In the genomic region with DNA sequence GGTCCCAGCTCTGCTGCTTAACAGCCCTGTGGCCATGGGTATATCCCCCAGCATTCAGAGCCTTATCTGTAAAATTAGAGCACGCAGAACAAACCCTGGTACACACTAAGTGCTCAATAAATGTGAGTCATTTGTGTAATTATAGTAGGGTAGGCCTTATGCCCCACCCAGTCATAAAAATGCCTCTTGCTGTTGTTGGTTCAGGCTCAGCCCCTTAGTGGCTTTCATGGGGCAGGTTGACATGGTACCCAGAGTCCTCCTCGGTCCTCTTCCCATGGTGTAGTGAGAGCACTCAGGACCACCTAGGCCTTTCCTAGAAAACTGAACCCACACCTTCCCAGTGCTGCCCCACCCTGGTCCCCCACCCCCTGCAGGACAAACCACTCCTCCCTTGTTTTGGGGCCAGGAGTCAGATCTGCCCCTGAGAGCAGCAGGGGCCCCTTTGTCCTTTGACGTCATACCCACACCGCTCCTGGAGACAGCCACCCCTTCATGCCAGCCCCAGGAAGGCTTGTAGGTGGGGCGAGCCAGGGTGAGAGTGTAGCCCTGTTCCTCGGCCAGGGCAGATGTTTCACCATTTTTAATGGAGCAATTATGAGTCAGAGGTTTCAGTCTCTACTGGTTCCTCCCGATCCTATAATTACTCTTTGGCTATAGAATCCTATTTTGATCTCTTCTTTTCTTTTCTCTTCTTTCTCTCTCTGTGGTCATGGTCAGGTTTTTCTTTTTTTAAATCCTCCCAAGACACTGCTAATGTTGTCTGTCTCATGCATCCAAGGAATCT, we compare ENCODE assay signal across 8 cellular contexts. TPM values are rescaled to one million over a fixed set of nuclear protein-coding genes. Genes with fewer than 3 reads are reported as not detected.
A peak's percentile ranks its signal among the peaks of the same experiment; 100 is the strongest.
DNase-seq lines count a peak whose midpoint lies in the region; ATAC-seq and TF ChIP-seq lines count a peak whose summit lies in the region.

No MANE protein-coding gene starts in this region.

- H3K9me2 ChIP-seq in PC-9 (ENCODE audit: insufficient read depth), result no peaks in the 10 kb centered on the region

- intact Hi-C loops in PC-9 (cut with micrococcal nuclease; ENCODE audit: unreplicated experiment), result loop anchor here (1.0 to 5.0 kb wide), 2 partner anchors 26 to 168 kb away; no protein-coding TSS in a partner anchor
- intact Hi-C loops in MCF 10A (cut with micrococcal nuclease), result loop anchor here (1.0 to 2.0 kb wide), 2 partner anchors 26 to 33 kb away; no protein-coding TSS in a partner anchor
- intact Hi-C loops in left lung (cut with DNase I), result no loop called here

- H3K4me1 ChIP-seq in PC-9 (replicated peaks; ENCODE audit: insufficient read depth), result peaks cover 96% of the 10 kb centered on the region
- H3K4me1 ChIP-seq in left lung, result peaks cover 43 to 100% of the 10 kb centered on the region in 2 donors
- H3K4me1 ChIP-seq in thoracic aorta (ENCODE audit: control insufficient read depth in 1 of 2, low read depth in 2 of 2), result peaks cover 76 to 98% of the 10 kb centered on the region in 2 donors

- peak overlapping the region; percentile 48 for H3K4me3 Mint-ChIP-seq in MCF 10A (ENCODE audit: unreplicated experiment)

- peak; percentile 24 for DNase-seq in stimulated activated CD4-positive, alpha-beta T cell treated with anti-CD3 and anti-CD28 coated beads, Interleukin-1b, Interleukin-23, amount 100 ng/mL, for 48 hours
- no peak for DNase-seq in stimulated activated CD4-positive, alpha-beta T cell treated with anti-CD3 and anti-CD28 coated beads, Interleukin-12 subunit alpha, Interleukin-12 subunit beta, amount 100 ng/mL, for 4 hours
- DNase-seq in PC-9 (peak; percentile 93 to 95), MCF 10A (ENCODE audit: unreplicated experiment) (peak; percentile 100), left lung (peak in 1 of 2 donors; percentile 85), thoracic aorta (ENCODE audit: low spot score) (peak; percentile 55)

- H3K27me3 Mint-ChIP-seq in MCF 10A (ENCODE audit: insufficient read depth, unreplicated experiment), result no peaks in the 10 kb centered on the region

- H3K4me3 ChIP-seq in PC-9, result peak overlapping the region; percentile 44; the same call in 1 of the 2 replicates
- no peak overlapping the region for H3K4me3 ChIP-seq in left lung
- H3K4me3 ChIP-seq in thoracic aorta, result peak overlapping the region; percentile 24

- BruUV-seq in PC-9 (replicated peaks; lab: Mats Ljungman, UMichigan) (no TSS peak), MCF 10A (replicated peaks; lab: Mats Ljungman, UMichigan) (no TSS peak)

- H3F3A ChIP-seq in PC-9 (ENCODE audit: insufficient read depth, low read depth), result peaks cover 88% of the 10 kb centered on the region

- H3K36me3 Mint-ChIP-seq in MCF 10A (ENCODE audit: insufficient read depth, unreplicated experiment), result peaks cover 43% of the 10 kb centered on the region

- H3K27ac ChIP-seq in PC-9 (peak overlapping the region; percentile 100), left lung (peak overlapping the region; percentile 86 to 96), thoracic aorta (peak overlapping the region; percentile 99 to 100)

- H3K9me3 ChIP-seq in PC-9 (ENCODE audit: insufficient read depth, low read depth) (no peaks in the 10 kb centered on the region), left lung (no peaks in the 10 kb centered on the region), thoracic aorta (no peaks in the 10 kb centered on the region)

- H3K4me2 ChIP-seq in PC-9, result peak overlapping the region; percentile 80

- CTCF ChIA-PET in PC-9 (lab: Charles Lee) (no interaction called here), MCF 10A (lab: Yijun Ruan, JAX) (interaction anchor here (0.6 to 2.6 kb wide), 4 partner anchors 25 to 198 kb away, joined by 3 to 17 read pairs (median 4); no protein-coding TSS in a partner anchor)

- no peaks in the 10 kb centered on the region for H3K9me3 Mint-ChIP-seq in MCF 10A (ENCODE audit: unreplicated experiment)

- ATAC-seq in left lung, result peak; percentile 68
- peak; percentile 29 for ATAC-seq in thoracic aorta (ENCODE audit: insufficient number of reproducible peaks, low FRiP score, low read depth)
- ATAC-seq in GM21367 (IDR thresholded peaks at IDR 0.05; ENCODE audit: unreplicated experiment), result no peak
- ATAC-seq in HG02678 (IDR thresholded peaks at IDR 0.05; ENCODE audit: unreplicated experiment), result no peak

- peak overlapping the region; percentile 98 for H3K27ac Mint-ChIP-seq in MCF 10A (ENCODE audit: low read depth, unreplicated experiment)

- no peak overlapping the region for H2AFZ ChIP-seq in PC-9

- peaks cover 21% of the 10 kb centered on the region for H3K36me3 ChIP-seq in PC-9 (ENCODE audit: low read depth)
- H3K36me3 ChIP-seq in left lung, result no peaks in the 10 kb centered on the region
- no peaks in the 10 kb centered on the region for H3K36me3 ChIP-seq in thoracic aorta

- H3K27me3 ChIP-seq in PC-9 (ENCODE audit: insufficient read depth, low read depth), result no peaks in the 10 kb centered on the region
- no peaks in the 10 kb centered on the region for H3K27me3 ChIP-seq in left lung
- H3K27me3 ChIP-seq in thoracic aorta (replicated peaks; ENCODE audit: insufficient read depth), result no peaks in the 10 kb centered on the region

- TF ChIP-seq CTCF in PC-9 (conservative IDR thresholded peaks at IDR 0.05), result no peak; the same call in none of the 2 replicates
- TF ChIP-seq CTCF in MCF 10A (IDR thresholded peaks at IDR 0.05; ENCODE audit: unreplicated experiment), result no peak
- no peak for TF ChIP-seq CTCF in left lung (IDR thresholded peaks at IDR 0.05)
- TF ChIP-seq CTCF in thoracic aorta (IDR thresholded peaks at IDR 0.05), result no peak

- H4K20me1 ChIP-seq in PC-9 (ENCODE audit: insufficient read depth), result no peaks in the 10 kb centered on the region

- POLR2A ChIA-PET in PC-9 (lab: Charles Lee; ENCODE audit: unreplicated experiment), result interaction anchor here (0.6 to 2.2 kb wide), 13 partner anchors 8 to 445 kb away, joined by 3 to 51 read pairs (median 7); a partner anchor contains a TSS
- POLR2A ChIA-PET in MCF 10A (lab: Yijun Ruan, JAX), result interaction anchor here (0.6 to 15.0 kb wide), 14 partner anchors 8 to 296 kb away, joined by 3 to 521 read pairs (median 6); a partner anchor contains a TSS

- H3K79me2 ChIP-seq in PC-9 (ENCODE audit: low read depth), result peaks cover 84% of the 10 kb centered on the region

- peaks cover 75% of the 10 kb centered on the region for H3K4me1 Mint-ChIP-seq in MCF 10A (ENCODE audit: insufficient read depth, unreplicated experiment)

RNA-seq across cellular contexts. Expression of a gene that starts 36.8 kb away (rescaled TPM):
- total RNA-seq in PC-9 (2021) (1,066 and 1,233 TPM in 2 replicates), MCF 10A (2022) (300 and 320 TPM in 2 replicates), left lung (100 to 1,000 TPM; 576 to 647 TPM), thoracic aorta (1,000 to 10,000 TPM in 1 of 2 donors, 100 to 1,000 TPM in 1; 668 to 1,387 TPM)

Comparison
In these comparisons a context has a peak if more than half of its experiments do, and no peak if none do; other contexts are left out.
1. H3K4me3 ChIP-seq: peak in PC-9 (single experiment) and thoracic aorta (single experiment); none in left lung (0 of 2).
2. ATAC-seq: peak in left lung (single experiment) and thoracic aorta (single experiment); none in GM21367 (single experiment) and HG02678 (single experiment).
3. intact Hi-C loops: an anchor here in PC-9 (1.0 to 5.0 kb wide) and MCF 10A (1.0 to 2.0 kb wide); none called in left lung.
4. Peak in every context shown above with its lines, with median percentiles within 50 percentile points of each other: H3K27ac ChIP-seq.